12 cellular contexts compared by ENCODE assay signal in the genomic region with DNA sequence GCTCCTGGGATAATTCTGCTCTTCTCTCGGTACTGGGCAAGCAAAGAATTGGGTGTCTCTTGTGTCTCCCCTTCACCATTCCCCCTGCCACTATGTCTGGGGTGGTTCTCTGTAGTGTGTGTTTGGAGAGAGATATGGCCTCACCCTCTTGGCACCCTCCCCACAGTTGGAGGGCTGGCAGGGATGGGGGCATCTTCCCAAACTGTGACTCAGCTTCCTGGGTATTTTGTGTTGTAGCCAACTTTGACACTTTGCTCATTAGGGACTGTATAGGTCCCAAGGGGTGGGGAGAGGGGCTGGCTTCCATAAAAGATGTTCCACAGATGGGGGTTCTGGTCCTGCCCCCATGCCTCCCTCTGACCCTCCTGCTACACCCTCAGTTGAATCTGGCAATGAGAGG. TPM values are rescaled to one million over a fixed set of nuclear protein-coding genes. Genes with fewer than 3 reads are reported as not detected.
A peak's percentile ranks its signal among the peaks of the same experiment; 100 is the strongest.
DNase-seq lines count a peak whose midpoint lies in the region; ATAC-seq, FAIRE-seq and TF ChIP-seq lines count a peak whose summit lies in the region.
"Had no signal": no experiment of that assay in that cellular context is flagged by ENCODE, and none has a peak within 500 bp of the region (broad histone marks: within the 10 kb centered on the region; RNA-seq: fewer than 3 reads in every experiment).

No MANE protein-coding gene starts in this region.

- peak overlapping the region; percentile 53 for H3K9ac ChIP-seq in adipocyte (ENCODE audit: low read length)
- no peak overlapping the region for H3K9ac ChIP-seq in keratinocyte (ENCODE audit: control insufficient read depth, extremely low read depth, insufficient read depth, low read length)

- H3K4me1 ChIP-seq in adipocyte (ENCODE audit: control insufficient read depth, insufficient read depth, low read length) (peaks cover 55% of the 10 kb centered on the region), keratinocyte (ENCODE audit: control insufficient read depth, extremely low read depth, insufficient read depth, low read length) (peaks cover 19% of the 10 kb centered on the region)

- DNase-seq in EL (peak; percentile 71), adipocyte (ENCODE audit: low read depth) (no peak), keratinocyte (ENCODE audit: low read depth, low spot score) (no peak), CD14-positive monocyte (ENCODE audit: low spot score) (no peak), NCI-H1417 (lab: John Stamatoyannopoulos, UW) (no peak)
- DNase-seq in stimulated activated effector memory CD8-positive, alpha-beta T cell treated with anti-CD3 and anti-CD28 coated beads, Interleukin-12 subunit alpha, Interleukin-12 subunit beta, amount 100 ng/mL, for 72 hours (ENCODE audit: low spot score in 2 of 2): no peak
- DNase-seq: activated CD4-positive, alpha-beta T cell treated with anti-CD3 and anti-CD28 coated beads for 48 hours; activated naive CD4-positive, alpha-beta T cell treated with anti-CD3 and anti-CD28 coated beads for 36 hours; effector memory CD4-positive, alpha-beta T cell had no signal

- H3K27me3 ChIP-seq in adipocyte (replicated peaks; ENCODE audit: control insufficient read depth, insufficient read depth, low read length): no peaks in the 10 kb centered on the region
- H3K27me3 ChIP-seq in keratinocyte (ENCODE audit: control insufficient read depth, extremely low read depth, insufficient read depth, low read length): peaks cover 9% of the 10 kb centered on the region

- H3K27ac ChIP-seq in keratinocyte (ENCODE audit: control insufficient read depth, insufficient read depth, low read length): no peak overlapping the region
- H3K27ac ChIP-seq: C4-2B had no signal

- H3K36me3 ChIP-seq in adipocyte (ENCODE audit: control insufficient read depth, insufficient read depth, low read length, severe bottlenecking) (no peaks in the 10 kb centered on the region), keratinocyte (ENCODE audit: control insufficient read depth in 2 of 2, extremely low read depth in 1 of 2, insufficient read depth in 2 of 2, low read length in 2 of 2) (no peaks in the 10 kb centered on the region)

- H4K20me1 ChIP-seq in keratinocyte (ENCODE audit: control insufficient read depth, extremely low read depth, insufficient read depth, low read length): no peaks in the 10 kb centered on the region

- no peaks in the 10 kb centered on the region for H3K9me3 ChIP-seq in adipocyte (ENCODE audit: control insufficient read depth, low read length)
- H3K9me3 ChIP-seq in keratinocyte (ENCODE audit: control insufficient read depth, low read depth, low read length): no peaks in the 10 kb centered on the region

- H3K27ac Mint-ChIP-seq in stimulated activated effector memory CD8-positive, alpha-beta T cell treated with anti-CD3 and anti-CD28 coated beads, Interleukin-12 subunit alpha, Interleukin-12 subunit beta, amount 100 ng/mL, for 72 hours: peak overlapping the region; percentile 65
- no peak overlapping the region for H3K27ac Mint-ChIP-seq in CD14-positive monocyte
- H3K27ac Mint-ChIP-seq: activated naive CD4-positive, alpha-beta T cell treated with anti-CD3 and anti-CD28 coated beads for 36 hours had no signal

- no peak for ATAC-seq in stimulated activated effector memory CD8-positive, alpha-beta T cell treated with anti-CD3 and anti-CD28 coated beads, Interleukin-12 subunit alpha, Interleukin-12 subunit beta, amount 100 ng/mL, for 72 hours
- ATAC-seq in GM21825 (IDR thresholded peaks at IDR 0.05; ENCODE audit: unreplicated experiment) (no peak), GM18511 (IDR thresholded peaks at IDR 0.05; ENCODE audit: unreplicated experiment) (no peak)

- intact Hi-C loops in CD14-positive monocyte (cut with micrococcal nuclease): no loop called here

- dilution Hi-C loops in keratinocyte (cut with MboI; ENCODE audit: extremely low pct_ligation_motif_present, low sequenced_read_pairs): no loop called here

- no peak overlapping the region for H3K4me3 Mint-ChIP-seq in stimulated activated effector memory CD8-positive, alpha-beta T cell treated with anti-CD3 and anti-CD28 coated beads, Interleukin-12 subunit alpha, Interleukin-12 subunit beta, amount 100 ng/mL, for 72 hours
- H3K4me3 Mint-ChIP-seq in CD14-positive monocyte: peak overlapping the region in 1 of 2 donors; percentile 37
- H3K4me3 Mint-ChIP-seq: activated naive CD4-positive, alpha-beta T cell treated with anti-CD3 and anti-CD28 coated beads for 36 hours had no signal

- FAIRE-seq in keratinocyte (lab: Jason Lieb, UNC): no peak

- no peak overlapping the region for H2AFZ ChIP-seq in keratinocyte (ENCODE audit: control insufficient read depth, low read length)

- peaks cover 5% of the 10 kb centered on the region for H3K36me3 Mint-ChIP-seq in stimulated activated effector memory CD8-positive, alpha-beta T cell treated with anti-CD3 and anti-CD28 coated beads, Interleukin-12 subunit alpha, Interleukin-12 subunit beta, amount 100 ng/mL, for 72 hours
- H3K36me3 Mint-ChIP-seq in CD14-positive monocyte: peaks cover 10 to 17% of the 10 kb centered on the region in 2 donors

- H3K9me3 Mint-ChIP-seq in stimulated activated effector memory CD8-positive, alpha-beta T cell treated with anti-CD3 and anti-CD28 coated beads, Interleukin-12 subunit alpha, Interleukin-12 subunit beta, amount 100 ng/mL, for 72 hours: no peaks in the 10 kb centered on the region
- peaks cover 0 to 2% (median 1%) of the 10 kb centered on the region in 7 donors for H3K9me3 Mint-ChIP-seq in CD14-positive monocyte
- H3K9me3 Mint-ChIP-seq: activated naive CD4-positive, alpha-beta T cell treated with anti-CD3 and anti-CD28 coated beads for 36 hours had no signal

- TF ChIP-seq CTCF in keratinocyte (optimal IDR thresholded peaks at IDR 0.05 in 1 of 3, IDR thresholded peaks at IDR 0.05 in 1 of 3, conservative IDR thresholded peaks at IDR 0.05 in 1 of 3; ENCODE audit: extremely low read depth in 1 of 3, insufficient read depth in 2 of 3, low read length in 3 of 3) (no peak), CD14-positive monocyte (IDR thresholded peaks at IDR 0.05) (no peak)

- H3K4me2 ChIP-seq in keratinocyte (ENCODE audit: control insufficient read depth, extremely low read depth, insufficient read depth, low read depth, low read length): peak overlapping the region; percentile 53

- H3K27me3 Mint-ChIP-seq in CD14-positive monocyte (ENCODE audit: low read depth in 3 of 3): peaks cover 28 to 56% (median 42%) of the 10 kb centered on the region in 3 donors

- H3K4me1 Mint-ChIP-seq in stimulated activated effector memory CD8-positive, alpha-beta T cell treated with anti-CD3 and anti-CD28 coated beads, Interleukin-12 subunit alpha, Interleukin-12 subunit beta, amount 100 ng/mL, for 72 hours: peaks cover 31% of the 10 kb centered on the region
- H3K4me1 Mint-ChIP-seq in CD14-positive monocyte: peaks cover 8% of the 10 kb centered on the region

- H3K9me1 ChIP-seq in keratinocyte (ENCODE audit: control insufficient read depth, extremely low read depth, insufficient read depth, low read length): no peaks in the 10 kb centered on the region

- no peaks in the 10 kb centered on the region for H3K79me2 ChIP-seq in keratinocyte (ENCODE audit: control insufficient read depth, insufficient read depth, low read length)

- H3K4me3 ChIP-seq in adipocyte (ENCODE audit: low read length) (peak overlapping the region; percentile 63), keratinocyte (ENCODE audit: control insufficient read depth in 2 of 3, extremely low read depth in 1 of 3, insufficient read depth in 2 of 3, low read depth in 1 of 3, low read length in 3 of 3) (no peak overlapping the region)

RNA-seq across cellular contexts. Expression of gene TNXB, which starts 1.7 kb away (rescaled TPM):
- polyA plus RNA-seq in keratinocyte (0.02 to 0.25 TPM (median 0.06 TPM) in 3 replicates), CD14-positive monocyte (not detected)
- 1.2 TPM for polyA plus RNA-seq in keratinocyte (2011; ENCODE audit: low read depth)
- polyA plus RNA-seq in keratinocyte (2011; cell fraction: cytosol; rRNA removed): 0.01 TPM in 2 replicates
- 0.22 and 0.29 TPM in 2 replicates for polyA plus RNA-seq in keratinocyte (2011; cell fraction: nucleus; rRNA removed)
- 0.17 and 1.5 TPM in 2 replicates for polyA plus RNA-seq in keratinocyte (2012; ENCODE audit: low replicate concordance)
- polyA minus RNA-seq in keratinocyte: under 0.01 to 0.43 TPM (median 0.30 TPM) in 3 replicates
- not detected for polyA minus RNA-seq in keratinocyte (2011; cell fraction: cytosol; rRNA and poly(A)+ RNA removed)
- 0.39 and 0.95 TPM in 2 replicates for polyA minus RNA-seq in keratinocyte (2011; cell fraction: nucleus; rRNA and poly(A)+ RNA removed)

RNA-seq across cellular contexts. Expression of gene ATF6B, which starts 20.6 kb away (rescaled TPM):
- polyA plus RNA-seq in keratinocyte: 30.4 to 51.2 TPM (median 37.9 TPM) in 3 replicates
- polyA plus RNA-seq in keratinocyte (2011; ENCODE audit: low read depth): 35.1 TPM
- 23.5 and 24.3 TPM in 2 replicates for polyA plus RNA-seq in keratinocyte (2011; cell fraction: cytosol; rRNA removed)
- polyA plus RNA-seq in keratinocyte (2011; cell fraction: nucleus; rRNA removed): 132 and 149 TPM in 2 replicates
- polyA plus RNA-seq in keratinocyte (2012; ENCODE audit: low replicate concordance): 46.0 and 46.4 TPM in 2 replicates
- 29.9 to 82.1 TPM (median 35.2 TPM) in 3 replicates for polyA minus RNA-seq in keratinocyte
- polyA minus RNA-seq in keratinocyte (2011; cell fraction: cytosol; rRNA and poly(A)+ RNA removed): 23.4 TPM
- polyA minus RNA-seq in keratinocyte (2011; cell fraction: nucleus; rRNA and poly(A)+ RNA removed): 42.1 and 71.6 TPM in 2 replicates
- 10 to 100 TPM; 15.7 to 17.8 TPM for polyA plus RNA-seq in CD14-positive monocyte

RNA-seq across cellular contexts. Expression of gene FKBPL, which starts 22.6 kb away (rescaled TPM):
- polyA plus RNA-seq in keratinocyte: 4.2 to 5.6 TPM (median 4.9 TPM) in 3 replicates
- polyA plus RNA-seq in keratinocyte (2011; ENCODE audit: low read depth): 1.9 TPM
- polyA plus RNA-seq in keratinocyte (2011; cell fraction: cytosol; rRNA removed): 2.7 and 3.7 TPM in 2 replicates
- polyA plus RNA-seq in keratinocyte (2011; cell fraction: nucleus; rRNA removed): 4.7 and 5.5 TPM in 2 replicates
- 5.9 and 8.6 TPM in 2 replicates for polyA plus RNA-seq in keratinocyte (2012; ENCODE audit: low replicate concordance)
- polyA minus RNA-seq in keratinocyte: 2.2 to 6.9 TPM (median 3.8 TPM) in 3 replicates
- polyA minus RNA-seq in keratinocyte (2011; cell fraction: cytosol; rRNA and poly(A)+ RNA removed): 1.9 TPM
- 0.93 and 1.8 TPM in 2 replicates for polyA minus RNA-seq in keratinocyte (2011; cell fraction: nucleus; rRNA and poly(A)+ RNA removed)
- 1 to 10 TPM; 1.2 to 1.8 TPM for polyA plus RNA-seq in CD14-positive monocyte

RNA-seq across cellular contexts. Expression of gene PRRT1, which starts 44.3 kb away (rescaled TPM):
- polyA plus RNA-seq in keratinocyte (0.09 to 0.17 TPM (median 0.09 TPM) in 3 replicates), CD14-positive monocyte (not detected)
- polyA plus RNA-seq in keratinocyte (2011; ENCODE audit: low read depth): 0.39 TPM
- 0.05 and 0.08 TPM in 2 replicates for polyA plus RNA-seq in keratinocyte (2011; cell fraction: cytosol; rRNA removed)
- polyA plus RNA-seq in keratinocyte (2011; cell fraction: nucleus; rRNA removed): 0.74 and 1.0 TPM in 2 replicates
- polyA plus RNA-seq in keratinocyte (2012; ENCODE audit: low replicate concordance): 0.38 and 0.66 TPM in 2 replicates
- not detected in 3 replicates for polyA minus RNA-seq in keratinocyte
- polyA minus RNA-seq in keratinocyte (2011; cell fraction: cytosol; rRNA and poly(A)+ RNA removed): not detected
- not detected in 2 replicates for polyA minus RNA-seq in keratinocyte (2011; cell fraction: nucleus; rRNA and poly(A)+ RNA removed)

RNA-seq across cellular contexts. Expression of gene PPT2, which starts 46.5 kb away (rescaled TPM):
- polyA plus RNA-seq in keratinocyte: 15.0 to 21.0 TPM (median 15.6 TPM) in 3 replicates
- polyA plus RNA-seq in keratinocyte (2011; ENCODE audit: low read depth): 2.6 TPM
- 10.4 and 11.0 TPM in 2 replicates for polyA plus RNA-seq in keratinocyte (2011; cell fraction: cytosol; rRNA removed)
- polyA plus RNA-seq in keratinocyte (2011; cell fraction: nucleus; rRNA removed): 34.1 and 43.3 TPM in 2 replicates
- 9.0 and 18.8 TPM in 2 replicates for polyA plus RNA-seq in keratinocyte (2012; ENCODE audit: low replicate concordance)
- 10.8 to 14.1 TPM (median 12.3 TPM) in 3 replicates for polyA minus RNA-seq in keratinocyte
- polyA minus RNA-seq in keratinocyte (2011; cell fraction: cytosol; rRNA and poly(A)+ RNA removed): 11.5 TPM
- polyA minus RNA-seq in keratinocyte (2011; cell fraction: nucleus; rRNA and poly(A)+ RNA removed): 11.8 and 23.7 TPM in 2 replicates
- polyA plus RNA-seq in CD14-positive monocyte: 1 to 10 TPM; 1.8 to 4.0 TPM
